ENCODE assay signal across 16 cellular contexts in the genomic region with DNA sequence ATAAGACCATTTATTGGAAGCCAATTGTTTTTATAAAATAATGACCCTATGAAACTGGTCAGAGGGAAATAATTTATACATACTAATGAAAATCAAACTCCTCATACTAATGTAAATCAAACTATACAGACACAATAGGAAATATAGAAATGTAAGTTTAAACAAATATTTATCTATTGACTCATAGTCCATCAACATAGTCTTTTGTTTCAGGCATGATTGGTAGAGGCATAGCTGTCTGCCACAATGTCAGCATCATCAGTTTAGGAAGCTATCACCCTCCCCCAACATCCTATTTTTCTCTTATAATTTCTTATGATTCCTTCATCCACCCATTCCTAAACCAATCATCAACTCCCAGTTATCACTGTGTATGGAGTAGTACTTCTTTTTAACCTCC.
"Had no signal": no experiment of that assay in that cellular context is flagged by ENCODE, and none has a peak within 500 bp of the region (broad histone marks: within the 10 kb centered on the region; RNA-seq: fewer than 3 reads in every experiment).

No MANE protein-coding gene starts in this region.

- H3K9me3 Mint-ChIP-seq: neural crest cell had no signal

- H3K9me3 ChIP-seq: mucosa of descending colon, pancreas, thoracic aorta had no signal

- H3K27ac Mint-ChIP-seq: naive thymus-derived CD8-positive, alpha-beta T cell; progenitor cell of endocrine pancreas had no signal

- H3K4me3 ChIP-seq: heart left ventricle, mucosa of descending colon, pancreas, stomach, thoracic aorta had no signal

- H3K27me3 ChIP-seq: heart left ventricle, pancreas, stomach had no signal

- H3K27me3 Mint-ChIP-seq: progenitor cell of endocrine pancreas had no signal

- H3K36me3 ChIP-seq: heart left ventricle, pancreas, stomach, thoracic aorta had no signal

- DNase-seq: heart left ventricle; left colon; mucosa of descending colon; naive thymus-derived CD8-positive, alpha-beta T cell; pancreas; right cardiac atrium; small intestine; stimulated activated CD4-positive, alpha-beta T cell treated with anti-CD3 and anti-CD28 coated beads, Interleukin-12 subunit alpha, Interleukin-12 subunit beta, amount 100 ng/mL, for 4 hours; stimulated activated naive CD4-positive, alpha-beta T cell; stomach; substantia nigra; trophoblast cell had no signal

- FAIRE-seq: frontal cortex, pancreas, small intestine had no signal

- H3K4me3 Mint-ChIP-seq: naive thymus-derived CD8-positive, alpha-beta T cell; neural crest cell had no signal

- ATAC-seq: heart left ventricle; left colon; mucosa of descending colon; naive thymus-derived CD8-positive, alpha-beta T cell; pancreas; right cardiac atrium had no signal

- H3K27ac ChIP-seq: heart left ventricle, pancreas, stomach, thoracic aorta had no signal
